8 cellular contexts compared by ENCODE assay signal in genomic region chr19:50794778-50795664, GRCh38.
DNase-seq lines count a peak whose midpoint lies in the region; ATAC-seq and TF ChIP-seq lines count a peak whose summit lies in the region.

No MANE protein-coding gene starts in this region.

- peak overlapping the region; percentile 6 for H3K4me3 Mint-ChIP-seq in memory B cell

- H3K27me3 Mint-ChIP-seq in memory B cell: peaks cover 5% of the 10 kb centered on the region

- POLR2A ChIA-PET in HEK293T (lab: Yijun Ruan, JAX): interaction anchor here (0.7 to 4.8 kb wide), 10 partner anchors 9 to 126 kb away, joined by 3 to 46 read pairs (median 4); partner anchors contain the start of gene KLK3

- CTCF ChIA-PET in HEK293T (lab: Yijun Ruan, JAX): interaction anchor here (0.7 to 1.3 kb wide), 4 partner anchors 10 to 627 kb away, joined by 3 to 4 read pairs (median 3); no protein-coding TSS in a partner anchor

- peak overlapping the region; percentile 25 for H3K27ac Mint-ChIP-seq in memory B cell

- H3K36me3 Mint-ChIP-seq in memory B cell: peaks cover 3% of the 10 kb centered on the region

- DNase-seq in DMS53 (lab: John Stamatoyannopoulos, UW) (peak; percentile 84), DMS53 treated with DMSO at 0.1 percent for 48 hours (lab: John Stamatoyannopoulos, UW; ENCODE audit: unreplicated experiment) (no peak), HEK293T (ENCODE audit: extremely low spot score) (no peak), memory B cell (ENCODE audit: low spot score in 2 of 2) (no peak), SKM-1 treated with dmso at 0.1 percent for 144 hours (lab: John Stamatoyannopoulos, UW; ENCODE audit: unreplicated experiment) (no peak)

- peaks cover 8% of the 10 kb centered on the region for H3K4me1 Mint-ChIP-seq in memory B cell

- ATAC-seq in SK-N-SH treated with all-trans-retinoic acid at 6 μM for 48 hours: peak; percentile 39
- ATAC-seq in memory B cell (ENCODE audit: low read depth): no peak
- no peak for ATAC-seq in HG03378 (IDR thresholded peaks at IDR 0.05; ENCODE audit: unreplicated experiment)
- no peak for ATAC-seq in HG03159 (IDR thresholded peaks at IDR 0.05; ENCODE audit: unreplicated experiment)

- H3K9me3 Mint-ChIP-seq in memory B cell: no peaks in the 10 kb centered on the region

TF ChIP-seq in HEK293T, 16 proteins besides CTCF, POLR2A, EP300 and RAD21:
- TF ChIP-seq HDGF (IDR thresholded peaks at IDR 0.05; ENCODE audit: borderline replicate concordance) (peak; percentile 19; the same call in 1 of the 2 replicates), FOXM1 (IDR thresholded peaks at IDR 0.05; ENCODE audit: borderline replicate concordance) (no peak), SP1 (IDR thresholded peaks at IDR 0.05) (no peak), ELF4 (IDR thresholded peaks at IDR 0.05) (no peak), FOXA1 (IDR thresholded peaks at IDR 0.05) (no peak), FOXK2 (IDR thresholded peaks at IDR 0.05) (no peak), SUZ12 (IDR thresholded peaks at IDR 0.05) (no peak), CTBP1 (IDR thresholded peaks at IDR 0.05; ENCODE audit: borderline replicate concordance) (no peak), ARNT (IDR thresholded peaks at IDR 0.05) (no peak), ZNF384 (IDR thresholded peaks at IDR 0.05) (no peak), TARDBP (IDR thresholded peaks at IDR 0.05) (no peak), NFRKB (IDR thresholded peaks at IDR 0.05) (no peak), BHLHE40 (IDR thresholded peaks at IDR 0.05; ENCODE audit: borderline replicate concordance) (no peak), LEF1 (IDR thresholded peaks at IDR 0.05; ENCODE audit: borderline replicate concordance) (0 out of 2 replicates have a peak, but pooled peaks have one; percentile 4), L3MBTL2 (conservative IDR thresholded peaks at IDR 0.05) (0 out of 2 replicates have a peak, but pooled peaks have one; percentile 7)
- TF ChIP-seq, protein P1, sequence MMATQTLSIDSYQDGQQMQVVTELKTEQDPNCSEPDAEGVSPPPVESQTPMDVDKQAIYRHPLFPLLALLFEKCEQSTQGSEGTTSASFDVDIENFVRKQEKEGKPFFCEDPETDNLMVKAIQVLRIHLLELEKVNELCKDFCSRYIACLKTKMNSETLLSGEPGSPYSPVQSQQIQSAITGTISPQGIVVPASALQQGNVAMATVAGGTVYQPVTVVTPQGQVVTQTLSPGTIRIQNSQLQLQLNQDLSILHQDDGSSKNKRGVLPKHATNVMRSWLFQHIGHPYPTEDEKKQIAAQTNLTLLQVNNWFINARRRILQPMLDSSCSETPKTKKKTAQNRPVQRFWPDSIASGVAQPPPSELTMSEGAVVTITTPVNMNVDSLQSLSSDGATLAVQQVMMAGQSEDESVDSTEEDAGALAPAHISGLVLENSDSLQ (IDR thresholded peaks at IDR 0.05): no peak

TF ChIP-seq in SK-N-SH treated with all-trans-retinoic acid at 6 μM for 48 hours, 23 proteins besides CTCF, POLR2A, EP300 and RAD21:
- TF ChIP-seq TOX (CRISPR knock-in tag; IDR thresholded peaks at IDR 0.05; ENCODE audit: borderline replicate concordance): no peak
